ENCODE assay signal across 8 cellular contexts in the genomic region with DNA sequence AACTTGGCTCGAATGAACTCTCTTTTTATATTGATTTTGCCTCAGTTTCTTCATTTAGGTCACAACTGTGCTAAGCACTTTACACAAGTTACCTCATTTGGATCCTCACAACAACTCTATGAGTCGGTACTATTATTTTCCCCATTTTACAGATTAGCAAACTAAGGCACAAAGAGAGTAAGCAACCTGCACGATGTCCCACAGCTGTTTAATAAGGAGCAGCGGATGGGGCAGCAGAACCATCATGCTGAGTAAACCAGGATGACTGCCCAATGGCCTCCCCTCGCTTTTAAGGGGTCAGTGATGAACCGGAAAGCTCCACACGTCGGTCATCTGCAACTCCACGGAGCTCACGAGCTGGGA. TPM values are rescaled to one million over a fixed set of nuclear protein-coding genes. Genes with fewer than 3 reads are reported as not detected.
DNase-seq lines count a peak whose midpoint lies in the region; ATAC-seq, FAIRE-seq and TF ChIP-seq lines count a peak whose summit lies in the region.

No MANE protein-coding gene starts in this region.

- H3K27ac ChIP-seq in CD8-positive, alpha-beta memory T cell (ENCODE audit: low read depth, low read length), result peak overlapping the region; percentile 17
- H3K27ac ChIP-seq in KMS-11 (no peak overlapping the region), neural progenitor cell (no peak overlapping the region)

- no peak for TF ChIP-seq CTCF in KMS-11 (conservative IDR thresholded peaks at IDR 0.05; ENCODE audit: low read depth, low read length)
- no peak for TF ChIP-seq CTCF in neural progenitor cell (IDR thresholded peaks at IDR 0.05)
- no peak for TF ChIP-seq CTCF in D721Med (IDR thresholded peaks at IDR 0.05; ENCODE audit: insufficient read depth, missing control alignments)

- peak overlapping the region; percentile 15 to 79 (median 63) for H3K4me3 Mint-ChIP-seq in CD8-positive, alpha-beta memory T cell
- peak overlapping the region; percentile 64 to 65 for H3K4me3 Mint-ChIP-seq in effector memory CD8-positive, alpha-beta T cell
- peak overlapping the region; percentile 81 for H3K4me3 Mint-ChIP-seq in neural progenitor cell

- H3K4me1 Mint-ChIP-seq in CD8-positive, alpha-beta memory T cell, result peaks cover 8 to 20% (median 11%) of the 10 kb centered on the region in 3 donors
- no peaks in the 10 kb centered on the region for H3K4me1 Mint-ChIP-seq in effector memory CD8-positive, alpha-beta T cell (ENCODE audit: low read depth in 2 of 2)
- peaks cover 26% of the 10 kb centered on the region for H3K4me1 Mint-ChIP-seq in neural progenitor cell

- no peak overlapping the region for H3K27ac Mint-ChIP-seq in CD8-positive, alpha-beta memory T cell
- no peak overlapping the region for H3K27ac Mint-ChIP-seq in effector memory CD8-positive, alpha-beta T cell
- H3K27ac Mint-ChIP-seq in neural progenitor cell, result no peak overlapping the region

- H3K4me3 ChIP-seq in CD8-positive, alpha-beta memory T cell (ENCODE audit: low read length), result peak overlapping the region; percentile 25
- H3K4me3 ChIP-seq in KMS-11 (IDR thresholded peaks at IDR 0.05; ENCODE audit: insufficient read depth, low read depth, low read length), result no peak overlapping the region
- peak overlapping the region; percentile 52 for H3K4me3 ChIP-seq in neural progenitor cell

- no peaks in the 10 kb centered on the region for H3K36me3 Mint-ChIP-seq in CD8-positive, alpha-beta memory T cell
- H3K36me3 Mint-ChIP-seq in effector memory CD8-positive, alpha-beta T cell (ENCODE audit: insufficient read depth), result no peaks in the 10 kb centered on the region
- no peaks in the 10 kb centered on the region for H3K36me3 Mint-ChIP-seq in neural progenitor cell

- H3K79me2 ChIP-seq in KMS-11 (ENCODE audit: insufficient read depth, low read depth), result no peaks in the 10 kb centered on the region
- no peaks in the 10 kb centered on the region for H3K79me2 ChIP-seq in neural progenitor cell (ENCODE audit: low read depth)

- H3K9me3 ChIP-seq in CD8-positive, alpha-beta memory T cell (ENCODE audit: low read length), result no peaks in the 10 kb centered on the region
- no peaks in the 10 kb centered on the region for H3K9me3 ChIP-seq in neural progenitor cell (ENCODE audit: low read depth)

- H4K20me1 ChIP-seq in KMS-11 (ENCODE audit: insufficient read depth) (no peaks in the 10 kb centered on the region), neural progenitor cell (ENCODE audit: low read depth) (no peaks in the 10 kb centered on the region)

- peaks cover 3 to 16% of the 10 kb centered on the region in 2 donors for H3K27me3 Mint-ChIP-seq in CD8-positive, alpha-beta memory T cell
- peaks cover 0 to 9% of the 10 kb centered on the region in 2 donors for H3K27me3 Mint-ChIP-seq in effector memory CD8-positive, alpha-beta T cell
- H3K27me3 Mint-ChIP-seq in neural progenitor cell (ENCODE audit: insufficient read depth, low read depth), result peaks cover 9% of the 10 kb centered on the region

- H3K4me2 ChIP-seq in KMS-11 (peak overlapping the region; percentile 58), neural progenitor cell (peak overlapping the region; percentile 75)

- peak overlapping the region; percentile 77; the same call in 1 of the 2 replicates for H3K9ac ChIP-seq in KMS-11
- no peak overlapping the region for H3K9ac ChIP-seq in neural progenitor cell

- H3F3A ChIP-seq in neural progenitor cell (ENCODE audit: low read depth), result peaks cover 6% of the 10 kb centered on the region

- no peaks in the 10 kb centered on the region for H3K4me1 ChIP-seq in CD8-positive, alpha-beta memory T cell (ENCODE audit: insufficient read depth, low read length)
- H3K4me1 ChIP-seq in KMS-11 (ENCODE audit: low read depth, poor library complexity, severe bottlenecking) (peaks cover 13% of the 10 kb centered on the region), neural progenitor cell (peaks cover 8% of the 10 kb centered on the region)

- H3K9me3 Mint-ChIP-seq in CD8-positive, alpha-beta memory T cell, result peaks cover 0 to 5% (median 0%) of the 10 kb centered on the region in 5 donors
- H3K9me3 Mint-ChIP-seq in effector memory CD8-positive, alpha-beta T cell, result no peaks in the 10 kb centered on the region
- no peaks in the 10 kb centered on the region for H3K9me3 Mint-ChIP-seq in neural progenitor cell

- FAIRE-seq in D721Med (lab: Jason Lieb, UNC), result no peak

- POLR2A ChIA-PET in CD8-positive, alpha-beta memory T cell (lab: Charles Lee), result no interaction called here

- no peak for DNase-seq in CD8-positive, alpha-beta memory T cell
- DNase-seq in effector memory CD8-positive, alpha-beta T cell, result no peak
- DNase-seq in neural progenitor cell (ENCODE audit: low spot score), result no peak
- DNase-seq in H4 (ENCODE audit: low spot score), result no peak
- no peak for DNase-seq in D721Med (ENCODE audit: insufficient read length, low spot score)
- no peak for DNase-seq in DMS114 treated with DMSO at 0.1 percent for 48 hours (lab: John Stamatoyannopoulos, UW; ENCODE audit: unreplicated experiment)
- DNase-seq in DMS79 (lab: John Stamatoyannopoulos, UW), result no peak

- no peaks in the 10 kb centered on the region for H3K36me3 ChIP-seq in CD8-positive, alpha-beta memory T cell (ENCODE audit: insufficient read depth, low read length)
- H3K36me3 ChIP-seq in KMS-11 (ENCODE audit: insufficient read depth), result no peaks in the 10 kb centered on the region
- no peaks in the 10 kb centered on the region for H3K36me3 ChIP-seq in neural progenitor cell

- H2AFZ ChIP-seq in KMS-11 (ENCODE audit: low read depth), result peak overlapping the region; percentile 98
- peak overlapping the region; percentile 84 for H2AFZ ChIP-seq in neural progenitor cell (replicated peaks)

- CTCF ChIA-PET in CD8-positive, alpha-beta memory T cell (lab: Charles Lee), result interaction anchor here (0.7 to 1.9 kb wide), 2 partner anchors 10 to 18 kb away, joined by 3 read pairs; no protein-coding TSS in a partner anchor

- H3K27me3 ChIP-seq in CD8-positive, alpha-beta memory T cell (ENCODE audit: insufficient read depth, low read length, poor library complexity, severe bottlenecking), result no peaks in the 10 kb centered on the region
- H3K27me3 ChIP-seq in KMS-11 (ENCODE audit: insufficient read depth, low read depth) (no peaks in the 10 kb centered on the region), neural progenitor cell (peaks cover 21% of the 10 kb centered on the region)

- ATAC-seq in effector memory CD8-positive, alpha-beta T cell (replicated peaks), result no peak

RNA-seq across cellular contexts. Expression of gene PRELID2, which starts 0.6 kb away (rescaled TPM):
- total RNA-seq in CD8-positive, alpha-beta memory T cell, result 1 to 10 TPM in 1 of 2 experiments, under 1 TPM in 1; 0.92 to 1.2 TPM
- polyA plus RNA-seq in CD8-positive, alpha-beta memory T cell, result 1.6 TPM
- 25.9 and 30.3 TPM in 2 replicates for total RNA-seq in neural progenitor cell (ENCODE audit: low replicate concordance)
- 6.6 and 8.9 TPM in 2 replicates for total RNA-seq in H4 (2014; rRNA removed; shearing (Covaris generic))

RNA-seq across cellular contexts. Expression of gene GRXCR2, which starts 38.3 kb away (rescaled TPM):
- not detected for total RNA-seq in CD8-positive, alpha-beta memory T cell
- polyA plus RNA-seq in CD8-positive, alpha-beta memory T cell, result not detected
- not detected in 2 replicates for total RNA-seq in neural progenitor cell (ENCODE audit: low replicate concordance)
- not detected in 2 replicates for total RNA-seq in H4 (2014; rRNA removed; shearing (Covaris generic))
